1 cellular context compared by ENCODE assay signal in the genomic region with DNA sequence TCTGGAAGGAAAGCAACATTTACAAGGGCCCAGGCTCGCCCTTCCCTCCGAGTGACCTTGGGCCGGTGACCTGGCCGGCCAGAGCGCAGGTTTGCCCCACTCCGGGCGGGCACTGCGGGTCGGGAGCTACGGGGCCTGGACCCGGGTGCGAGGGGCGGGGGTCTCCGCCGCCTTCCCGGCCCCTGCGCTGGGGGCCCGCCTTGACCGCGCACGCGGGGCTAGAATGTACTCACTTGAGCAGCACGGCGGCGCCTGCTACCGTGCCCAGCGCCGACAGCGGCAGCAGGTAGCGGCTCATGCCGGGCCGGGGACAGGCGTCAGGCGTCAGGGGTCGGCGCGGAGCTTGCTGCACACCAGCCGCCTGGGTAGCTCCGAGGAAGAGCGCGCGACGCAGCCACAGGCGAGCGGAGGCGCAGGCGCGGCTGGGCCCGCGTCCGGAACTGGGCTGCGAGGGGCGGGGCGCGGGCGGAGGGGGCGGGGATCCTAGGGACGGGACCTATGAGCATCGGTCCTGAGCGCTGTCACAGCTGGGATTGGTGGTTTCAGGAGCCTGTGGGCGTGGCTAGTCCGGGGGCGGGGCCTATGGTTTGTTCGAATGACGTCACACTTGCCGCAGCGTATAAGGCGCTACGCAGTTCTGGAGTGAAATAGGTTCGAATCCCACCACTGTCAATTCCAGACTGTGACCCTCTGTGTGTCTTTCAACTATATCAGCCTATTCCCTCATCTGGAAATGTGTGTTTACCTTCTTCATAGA.
A peak's percentile ranks its signal among the peaks of the same experiment; 100 is the strongest.
TF ChIP-seq lines count a peak whose summit lies in the region.

A gene with protein sequence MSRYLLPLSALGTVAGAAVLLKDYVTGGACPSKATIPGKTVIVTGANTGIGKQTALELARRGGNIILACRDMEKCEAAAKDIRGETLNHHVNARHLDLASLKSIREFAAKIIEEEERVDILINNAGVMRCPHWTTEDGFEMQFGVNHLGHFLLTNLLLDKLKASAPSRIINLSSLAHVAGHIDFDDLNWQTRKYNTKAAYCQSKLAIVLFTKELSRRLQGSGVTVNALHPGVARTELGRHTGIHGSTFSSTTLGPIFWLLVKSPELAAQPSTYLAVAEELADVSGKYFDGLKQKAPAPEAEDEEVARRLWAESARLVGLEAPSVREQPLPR (minus strand): TSS at position 414 of the 757 bp plus-strand sequence. CDS start 116 bp downstream, at position 298.

TF ChIP-seq in HEK293, 187 proteins besides CTCF, POLR2A, EP300 and RAD21 (continued from another document):
- TF ChIP-seq, protein P1, sequence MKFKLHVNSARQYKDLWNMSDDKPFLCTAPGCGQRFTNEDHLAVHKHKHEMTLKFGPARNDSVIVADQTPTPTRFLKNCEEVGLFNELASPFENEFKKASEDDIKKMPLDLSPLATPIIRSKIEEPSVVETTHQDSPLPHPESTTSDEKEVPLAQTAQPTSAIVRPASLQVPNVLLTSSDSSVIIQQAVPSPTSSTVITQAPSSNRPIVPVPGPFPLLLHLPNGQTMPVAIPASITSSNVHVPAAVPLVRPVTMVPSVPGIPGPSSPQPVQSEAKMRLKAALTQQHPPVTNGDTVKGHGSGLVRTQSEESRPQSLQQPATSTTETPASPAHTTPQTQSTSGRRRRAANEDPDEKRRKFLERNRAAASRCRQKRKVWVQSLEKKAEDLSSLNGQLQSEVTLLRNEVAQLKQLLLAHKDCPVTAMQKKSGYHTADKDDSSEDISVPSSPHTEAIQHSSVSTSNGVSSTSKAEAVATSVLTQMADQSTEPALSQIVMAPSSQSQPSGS (tag by site-specific recombination; IDR thresholded peaks at IDR 0.05; ENCODE audit: low read depth): peak; percentile 99
- no peak for TF ChIP-seq PRDM1 (tag by site-specific recombination; IDR thresholded peaks at IDR 0.05)
- no peak for TF ChIP-seq ZSCAN23 (tag by site-specific recombination; IDR thresholded peaks at IDR 0.05)
- no peak for TF ChIP-seq TRIM28 (IDR thresholded peaks at IDR 0.05; ENCODE audit: borderline replicate concordance, low read length)
- TF ChIP-seq, protein P2, sequence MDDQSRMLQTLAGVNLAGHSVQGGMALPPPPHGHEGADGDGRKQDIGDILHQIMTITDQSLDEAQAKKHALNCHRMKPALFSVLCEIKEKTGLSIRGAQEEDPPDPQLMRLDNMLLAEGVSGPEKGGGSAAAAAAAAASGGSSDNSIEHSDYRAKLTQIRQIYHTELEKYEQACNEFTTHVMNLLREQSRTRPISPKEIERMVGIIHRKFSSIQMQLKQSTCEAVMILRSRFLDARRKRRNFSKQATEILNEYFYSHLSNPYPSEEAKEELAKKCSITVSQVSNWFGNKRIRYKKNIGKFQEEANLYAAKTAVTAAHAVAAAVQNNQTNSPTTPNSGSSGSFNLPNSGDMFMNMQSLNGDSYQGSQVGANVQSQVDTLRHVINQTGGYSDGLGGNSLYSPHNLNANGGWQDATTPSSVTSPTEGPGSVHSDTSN (CRISPR knock-in tag; IDR thresholded peaks at IDR 0.05): peak; percentile 94
- no peak for TF ChIP-seq ZNF433 (tag by site-specific recombination; IDR thresholded peaks at IDR 0.05; ENCODE audit: low read depth)
- TF ChIP-seq, protein P3, sequence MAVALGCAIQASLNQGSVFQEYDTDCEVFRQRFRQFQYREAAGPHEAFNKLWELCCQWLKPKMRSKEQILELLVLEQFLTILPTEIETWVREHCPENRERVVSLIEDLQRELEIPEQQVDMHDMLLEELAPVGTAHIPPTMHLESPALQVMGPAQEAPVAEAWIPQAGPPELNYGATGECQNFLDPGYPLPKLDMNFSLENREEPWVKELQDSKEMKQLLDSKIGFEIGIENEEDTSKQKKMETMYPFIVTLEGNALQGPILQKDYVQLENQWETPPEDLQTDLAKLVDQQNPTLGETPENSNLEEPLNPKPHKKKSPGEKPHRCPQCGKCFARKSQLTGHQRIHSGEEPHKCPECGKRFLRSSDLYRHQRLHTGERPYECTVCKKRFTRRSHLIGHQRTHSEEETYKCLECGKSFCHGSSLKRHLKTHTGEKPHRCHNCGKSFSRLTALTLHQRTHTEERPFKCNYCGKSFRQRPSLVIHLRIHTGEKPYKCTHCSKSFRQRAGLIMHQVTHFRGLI (tag by site-specific recombination; IDR thresholded peaks at IDR 0.05): peak; percentile 48; the same call in 1 of the 2 replicates
- TF ChIP-seq SP2 (tag by site-specific recombination; IDR thresholded peaks at IDR 0.05): peak; percentile 87
- TF ChIP-seq, protein P4, sequence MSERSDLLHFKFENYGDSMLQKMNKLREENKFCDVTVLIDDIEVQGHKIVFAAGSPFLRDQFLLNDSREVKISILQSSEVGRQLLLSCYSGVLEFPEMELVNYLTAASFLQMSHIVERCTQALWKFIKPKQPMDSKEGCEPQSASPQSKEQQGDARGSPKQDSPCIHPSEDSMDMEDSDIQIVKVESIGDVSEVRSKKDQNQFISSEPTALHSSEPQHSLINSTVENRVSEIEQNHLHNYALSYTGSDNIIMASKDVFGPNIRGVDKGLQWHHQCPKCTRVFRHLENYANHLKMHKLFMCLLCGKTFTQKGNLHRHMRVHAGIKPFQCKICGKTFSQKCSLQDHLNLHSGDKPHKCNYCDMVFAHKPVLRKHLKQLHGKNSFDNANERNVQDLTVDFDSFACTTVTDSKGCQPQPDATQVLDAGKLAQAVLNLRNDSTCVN (tag by site-specific recombination; optimal IDR thresholded peaks at IDR 0.05): peak; percentile 71
- TF ChIP-seq ZNF132 (tag by site-specific recombination; IDR thresholded peaks at IDR 0.05; ENCODE audit: borderline replicate concordance): no peak
TF ChIP-seq in HEK293: peak in this region for 23.
